ENCODE assay signal across 8 cellular contexts in the genomic region with DNA sequence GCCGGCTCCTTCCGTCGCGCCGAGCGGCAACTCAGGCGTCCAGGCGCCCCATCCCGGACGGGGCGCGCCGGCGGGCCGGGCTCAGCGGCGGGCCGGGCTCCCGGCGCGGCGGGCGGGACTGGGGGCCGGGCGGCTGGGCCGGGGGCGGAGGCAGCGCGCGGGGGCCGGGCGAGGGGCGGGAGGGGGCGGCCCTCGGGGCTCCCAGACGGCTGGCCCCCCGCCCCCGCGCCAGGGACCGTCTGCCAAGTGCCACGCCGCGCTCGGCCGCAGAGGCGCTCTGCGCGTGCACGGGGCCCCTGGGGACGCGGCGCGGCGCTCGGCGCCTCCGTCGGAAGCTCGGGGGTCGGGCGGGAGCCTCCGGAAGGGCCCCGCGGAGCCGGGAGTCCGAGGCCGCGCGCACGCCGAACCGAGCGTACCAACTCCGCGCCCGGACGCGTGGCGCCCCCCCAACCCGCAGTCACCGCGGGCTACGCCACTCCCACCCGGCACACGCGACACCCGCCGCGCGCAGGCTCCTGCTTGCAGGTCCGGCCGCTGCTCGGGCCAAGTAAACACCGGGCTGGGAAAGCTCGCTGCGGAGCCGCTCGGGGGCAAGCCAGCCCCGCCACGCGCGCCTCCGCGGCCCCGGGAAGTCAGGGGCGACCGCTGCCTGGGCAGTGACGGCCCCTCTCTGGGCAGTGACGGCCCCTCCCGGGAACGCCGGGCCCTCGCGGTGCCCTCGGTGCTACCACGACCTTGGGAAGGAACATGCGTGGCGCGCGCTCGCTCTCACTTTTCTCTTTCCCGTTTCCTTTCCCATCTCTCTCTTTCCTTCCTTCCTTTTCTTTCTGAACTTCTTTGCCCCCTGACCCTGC. TPM values are rescaled to one million over a fixed set of nuclear protein-coding genes. Genes with fewer than 3 reads are reported as not detected.
A peak's percentile ranks its signal among the peaks of the same experiment; 100 is the strongest.
DNase-seq lines count a peak whose midpoint lies in the region; ATAC-seq and TF ChIP-seq lines count a peak whose summit lies in the region.

PREX1 (minus strand) TSS at position 120 of the 854 bp plus-strand sequence. CDS start 139 bp downstream, outside the sequence.

- H3K4me3 ChIP-seq in HCT116 (replicated peaks in 1 of 2; ENCODE audit: low read depth in 1 of 2, low read length in 2 of 2), result peak within 1 kb of the TSS; percentile 53 to 58

- no peaks in the 10 kb centered on the region for H3K9me3 ChIP-seq in HCT116 (ENCODE audit: control insufficient read depth in 1 of 2, insufficient read depth in 1 of 2, low read depth in 1 of 2, low read length in 2 of 2)

- TF ChIP-seq CTCF in GM10248 (IDR thresholded peaks at IDR 0.05; ENCODE audit: control extremely low read depth, extremely low read depth, low read depth, missing control alignments) (no peak), HCT116 (IDR thresholded peaks at IDR 0.05 in 2 of 3, conservative IDR thresholded peaks at IDR 0.05 in 1 of 3; ENCODE audit: borderline replicate concordance in 1 of 3, insufficient read depth in 1 of 3, low read depth in 2 of 3, low read length in 2 of 3) (no peak)

- H2AFZ ChIP-seq in HCT116 (ENCODE audit: low read depth, low read length, poor library complexity, severe bottlenecking), result no peak within 1 kb of the TSS

- POLR2A ChIA-PET in GM10248 (lab: Yijun Ruan, JAX), result interaction anchor here (1.5 kb wide), 1 partner anchor 44 kb away, joined by 4 read pairs; no protein-coding TSS in a partner anchor
- POLR2A ChIA-PET in HCT116 (lab: Charles Lee), result interaction anchor here (1.1 kb wide), 1 partner anchor 13 kb away, joined by 4 read pairs; no protein-coding TSS in a partner anchor

- intact Hi-C loops in HCT116 (cut with micrococcal nuclease), result no loop called here

- no peaks in the 10 kb centered on the region for H3K36me3 ChIP-seq in HCT116 (ENCODE audit: control insufficient read depth in 1 of 2, insufficient read depth in 2 of 2, low read length in 2 of 2)

- no peaks in the 10 kb centered on the region for H4K20me1 ChIP-seq in HCT116 (ENCODE audit: insufficient read depth)

- no peak for TF ChIP-seq POLR2A in HCT116 (IDR thresholded peaks at IDR 0.05; ENCODE audit: borderline replicate concordance, extremely low read depth, insufficient read depth, insufficient read length)

- peak; percentile 94 for DNase-seq in GM10248 (ENCODE audit: extremely low spot score)
- no peak for DNase-seq in HCT116 (ENCODE audit: low read depth, low spot score)
- DNase-seq in NCI-H1105 (lab: John Stamatoyannopoulos, UW), result peak; percentile 58
- peak; percentile 31 for DNase-seq in cerebellar cortex (ENCODE audit: low spot score)
- peak; percentile 28 for DNase-seq in kidney tubule cell (ENCODE audit: low spot score)
- peak; percentile 32 to 54 for DNase-seq in stimulated activated CD4-positive, alpha-beta T cell treated with anti-CD3 and anti-CD28 coated beads, Interleukin-15, amount 100 ng/mL, for 48 hours (ENCODE audit: low read depth in 2 of 2)
- no peak for DNase-seq in OCI-M1 (lab: John Stamatoyannopoulos, UW)

- BruUV-seq in HCT116 (replicated peaks; lab: Mats Ljungman, UMichigan), result no TSS peak

- peaks cover 4 to 17% of the 10 kb centered on the region in 2 experiments; a peak in 3 of 4 replicates for H3K4me1 ChIP-seq in HCT116 (ENCODE audit: control insufficient read depth in 1 of 2, insufficient read depth in 2 of 2, low read length in 2 of 2)

- peak within 1 kb of the TSS; percentile 54 for H3K9ac ChIP-seq in HCT116 (ENCODE audit: low read length)

- H3K27ac ChIP-seq in HCT116 (ENCODE audit: low read depth, low read length), result peak within 1 kb of the TSS; percentile 43; the same call in 1 of the 2 replicates

- no peak for TF ChIP-seq RAD21 in HCT116 (IDR thresholded peaks at IDR 0.05; ENCODE audit: low read depth)

- CTCF ChIA-PET in GM10248 (lab: Yijun Ruan, JAX), result interaction anchor here (1.0 to 2.3 kb wide), 9 partner anchors 10 to 170 kb away, joined by 3 to 11 read pairs (median 4); no protein-coding TSS in a partner anchor
- CTCF ChIA-PET in HCT116 (lab: Charles Lee), result interaction anchor here (2.0 kb wide), 1 partner anchor 170 kb away, joined by 5 read pairs; no protein-coding TSS in a partner anchor

- H3K27me3 ChIP-seq in HCT116 (ENCODE audit: insufficient read depth, low read length), result no peaks in the 10 kb centered on the region

- no peaks in the 10 kb centered on the region for H3K79me2 ChIP-seq in HCT116 (ENCODE audit: insufficient read depth, low read length)

- RAD21 ChIA-PET in HCT116 (lab: Charles Lee; ENCODE audit: low non-redundant PET in 1 of 2, low total read pairs in 2 of 2, uncharacterized antibody in 2 of 2, unreplicated experiment in 2 of 2), result no interaction called here

- H3K4me2 ChIP-seq in HCT116 (ENCODE audit: low read length), result peak within 1 kb of the TSS; percentile 70

- peak; percentile 80 for ATAC-seq in HCT116
- peak; percentile 33 to 43 for ATAC-seq in activated CD4-positive, CD25-positive, alpha-beta regulatory T cell treated with anti-CD3 and anti-CD28 coated beads, Interleukin-2, amount 50 U/mL, for 24 hours

- H3K9me2 ChIP-seq in HCT116 (ENCODE audit: insufficient read depth), result no peaks in the 10 kb centered on the region

TF ChIP-seq in HCT116, 20 proteins besides CTCF, POLR2A, EP300 and RAD21:
- TF ChIP-seq ZFX (IDR thresholded peaks at IDR 0.05) (peak; percentile 24; the same call in 1 of the 2 replicates), SP1 (IDR thresholded peaks at IDR 0.05; ENCODE audit: low read depth) (no peak), YY1 (IDR thresholded peaks at IDR 0.05; ENCODE audit: extremely low read depth, insufficient replicate concordance, low read depth, low read length) (no peak), JUND (IDR thresholded peaks at IDR 0.05) (no peak), MAX (IDR thresholded peaks at IDR 0.05) (no peak), POLR2AphosphoS5 (IDR thresholded peaks at IDR 0.05; ENCODE audit: low read depth, low read length) (no peak), FOSL1 (IDR thresholded peaks at IDR 0.05; ENCODE audit: low read depth) (no peak)

RNA-seq across cellular contexts. Expression of gene PREX1, which starts in this region (rescaled TPM):
- 6.1 TPM for total RNA-seq in HCT116 (2021; ENCODE audit: unreplicated experiment)
- polyA plus RNA-seq in HCT116 (2012), result 4.1 and 4.3 TPM in 2 replicates

Comparison
In these comparisons a context has a peak if more than half of its experiments do, and no peak if none do; other contexts are left out.
1. DNase-seq: peak in GM10248 (single experiment), NCI-H1105 (single experiment), cerebellar cortex (single experiment), kidney tubule cell (single experiment) and stimulated activated CD4-positive, alpha-beta T cell treated with anti-CD3 and anti-CD28 coated beads, Interleukin-15, amount 100 ng/mL, for 48 hours (2 of 2); none in HCT116 (single experiment) and OCI-M1 (single experiment).